In genomic region chr1:167219194-167219593, GRCh38 we compare ENCODE assay signal across 8 cellular contexts. TPM values are rescaled to one million over a fixed set of nuclear protein-coding genes. Genes with fewer than 3 reads are reported as not detected.
DNase-seq lines count a peak whose midpoint lies in the region; ATAC-seq, FAIRE-seq and TF ChIP-seq lines count a peak whose summit lies in the region.

No MANE protein-coding gene starts in this region.

- peak overlapping the region; percentile 98 for H2AFZ ChIP-seq in GM12878 (ENCODE audit: control insufficient read depth, low read depth, low read length)

- POLR2A ChIA-PET in GM12878 (lab: Charles Lee), result interaction anchor here (0.6 to 2.2 kb wide), 8 partner anchors 15 to 113 kb away, joined by 3 to 13 read pairs (median 6); no protein-coding TSS in a partner anchor

- DNase-seq in GM12878 (ENCODE audit: low read depth, low spot score) (no peak), GM19239 (ENCODE audit: insufficient read length, low spot score) (no peak), kidney glomerular epithelial cell (lab: John Stamatoyannopoulos, UW) (no peak), NCI-H226 (no peak)
- no peak for DNase-seq in stimulated activated CD4-positive, alpha-beta T cell treated with anti-CD3 and anti-CD28 coated beads, Interleukin-4, amount 100 ng/mL, for 24 hours

- H3K4me1 ChIP-seq in BLaER1 (peaks cover 32% of the 10 kb centered on the region), HUES6 (ENCODE audit: control insufficient read depth, insufficient read depth, low read length) (peaks cover 19% of the 10 kb centered on the region), GM12878 (ENCODE audit: control insufficient read depth, insufficient read depth, low read length) (peaks cover 10% of the 10 kb centered on the region; the same call in 1 of the 2 replicates), muscle layer of duodenum (ENCODE audit: control insufficient read depth in 1 of 2, insufficient read depth in 2 of 2, low read length in 2 of 2) (peaks cover 7 to 16% of the 10 kb centered on the region in 2 donors)

- no peak for TF ChIP-seq EP300 in GM12878 (IDR thresholded peaks at IDR 0.05; ENCODE audit: borderline replicate concordance in 1 of 2, control insufficient read depth in 1 of 2, low read depth in 2 of 2, low read length in 2 of 2)

- H3K27ac ChIP-seq in BLaER1 (peak overlapping the region; percentile 91), HUES6 (ENCODE audit: low read depth, low read length) (peak overlapping the region; percentile 99), GM12878 (ENCODE audit: control insufficient read depth, insufficient read depth) (peak overlapping the region; percentile 98; the same call in 1 of the 2 replicates), muscle layer of duodenum (ENCODE audit: low read length) (peak overlapping the region; percentile 87)

- no peak for TF ChIP-seq CTCF in GM12878 (IDR thresholded peaks at IDR 0.05 in 2 of 3, conservative IDR thresholded peaks at IDR 0.05 in 1 of 3; ENCODE audit: control insufficient read depth in 2 of 3, extremely low read depth in 1 of 3, insufficient read depth in 1 of 3, low read depth in 3 of 3, low read length in 3 of 3)

- WGBS in GM12878 (ENCODE audit: insufficient coverage, insufficient replicate concordance, low lambda C conversion rate, missing lambda C conversion rate), result 48% methylated on average over 5 of the region's 5 CpGs

- RAD21 ChIA-PET in GM12878 (lab: Charles Lee; ENCODE audit: unreplicated experiment), result interaction anchor here (0.7 to 7.5 kb wide), 16 partner anchors 11 to 343 kb away, joined by 3 to 124 read pairs (median 6); partner anchors contain the start of genes CREG1 and TADA1

- in situ Hi-C loops in GM12878 (cut with MboI), result no loop called here

- H3K4me2 ChIP-seq in BLaER1, result peak overlapping the region; percentile 91
- peak overlapping the region; percentile 93 for H3K4me2 ChIP-seq in GM12878 (ENCODE audit: control insufficient read depth, insufficient read depth)

- H4K20me1 ChIP-seq in BLaER1 (peaks cover 19% of the 10 kb centered on the region; the same call in 1 of the 2 replicates), GM12878 (ENCODE audit: control insufficient read depth, insufficient read depth) (no peaks in the 10 kb centered on the region)

- CTCF ChIA-PET in GM12878 (lab: Yijun Ruan, JAX), result interaction anchor here (0.6 to 3.6 kb wide), 25 partner anchors 9 to 343 kb away, joined by 3 to 22 read pairs (median 5); partner anchors contain the start of gene TADA1

- H3K9me3 ChIP-seq in BLaER1, result peaks cover 8% of the 10 kb centered on the region
- H3K9me3 ChIP-seq in HUES6 (ENCODE audit: control insufficient read depth, insufficient read depth, low read depth, low read length), result peaks cover 8% of the 10 kb centered on the region
- no peaks in the 10 kb centered on the region for H3K9me3 ChIP-seq in GM12878 (replicated peaks; ENCODE audit: control insufficient read depth, insufficient read depth, low read length)
- no peaks in the 10 kb centered on the region for H3K9me3 ChIP-seq in muscle layer of duodenum (ENCODE audit: control insufficient read depth in 1 of 2, low read length in 2 of 2)

- intact Hi-C loops in GM12878 (cut with micrococcal nuclease; ENCODE audit: unreplicated experiment), result no loop called here

- BruUV-seq in GM12878 (replicated peaks; lab: Mats Ljungman, UMichigan), result no TSS peak

- peaks cover 29% of the 10 kb centered on the region for H3K79me2 ChIP-seq in GM12878 (ENCODE audit: control insufficient read depth, insufficient read depth, low read length)

- no peaks in the 10 kb centered on the region for H3K27me3 ChIP-seq in BLaER1
- H3K27me3 ChIP-seq in HUES6 (ENCODE audit: control insufficient read depth, insufficient read depth, low read length), result no peaks in the 10 kb centered on the region
- H3K27me3 ChIP-seq in GM12878 (replicated peaks in 1 of 2; ENCODE audit: control insufficient read depth in 2 of 2, insufficient read depth in 2 of 2, low read length in 1 of 2), result no peaks in the 10 kb centered on the region
- no peaks in the 10 kb centered on the region for H3K27me3 ChIP-seq in muscle layer of duodenum (ENCODE audit: low read depth, low read length)

- SMC1A ChIA-PET in GM12878 (lab: Charles Lee; ENCODE audit: uncharacterized antibody, unreplicated experiment), result interaction anchor here (0.7 to 2.7 kb wide), 21 partner anchors 11 to 332 kb away, joined by 3 to 19 read pairs (median 4); no protein-coding TSS in a partner anchor

- no peak for ATAC-seq in GM12878

- H3K4me3 ChIP-seq in BLaER1 (peak overlapping the region; percentile 90), HUES6 (ENCODE audit: low read depth, low read length) (peak overlapping the region; percentile 73), GM12878 (peak overlapping the region; percentile 92), muscle layer of duodenum (ENCODE audit: low read depth in 1 of 2, low read length in 2 of 2) (peak overlapping the region; percentile 95 to 100)

- TF ChIP-seq POLR2A in GM12878 (IDR thresholded peaks at IDR 0.05; ENCODE audit: low read depth, low read length), result no peak

- TF ChIP-seq RAD21 in GM12878 (IDR thresholded peaks at IDR 0.05; ENCODE audit: insufficient read depth, low read depth, low read length), result no peak

- H3K9ac ChIP-seq in BLaER1 (peak overlapping the region; percentile 89), HUES6 (ENCODE audit: low read length) (no peak overlapping the region), GM12878 (ENCODE audit: control insufficient read depth, insufficient read depth, low read length) (peak overlapping the region; percentile 96)

- H3K36me3 ChIP-seq in BLaER1 (no peaks in the 10 kb centered on the region), HUES6 (ENCODE audit: control insufficient read depth, insufficient read depth, low read length) (no peaks in the 10 kb centered on the region), GM12878 (ENCODE audit: control insufficient read depth in 2 of 2, insufficient read depth in 2 of 2, low read length in 1 of 2) (no peaks in the 10 kb centered on the region), muscle layer of duodenum (ENCODE audit: control insufficient read depth in 1 of 2, insufficient read depth in 2 of 2, low read length in 2 of 2) (no peaks in the 10 kb centered on the region)

- FAIRE-seq in GM12878 (lab: Jason Lieb, UNC) (no peak), GM19239 (lab: Jason Lieb, UNC) (no peak)

TF ChIP-seq in GM12878, 131 proteins besides CTCF, POLR2A, EP300 and RAD21:
- no peak for TF ChIP-seq SUPT20H (IDR thresholded peaks at IDR 0.05; ENCODE audit: borderline replicate concordance, control insufficient read depth, low read depth, low read length)
- TF ChIP-seq RBBP5 (conservative IDR thresholded peaks at IDR 0.05), result no peak
- TF ChIP-seq SPI1 (IDR thresholded peaks at IDR 0.05; ENCODE audit: borderline replicate concordance, insufficient read depth, low read depth, low read length), result no peak
- no peak for TF ChIP-seq KAT2A (conservative IDR thresholded peaks at IDR 0.05; ENCODE audit: control insufficient read depth, low read depth, low read length)
- TF ChIP-seq TCF3 (IDR thresholded peaks at IDR 0.05; ENCODE audit: borderline replicate concordance, insufficient read depth, low read depth, low read length), result no peak
- no peak for TF ChIP-seq SMC3 (IDR thresholded peaks at IDR 0.05; ENCODE audit: borderline replicate concordance, low read length)
- no peak for TF ChIP-seq SP1 (IDR thresholded peaks at IDR 0.05; ENCODE audit: low read depth, low read length)
- no peak for TF ChIP-seq NR2C2 (IDR thresholded peaks at IDR 0.05; ENCODE audit: borderline replicate concordance, control insufficient read depth, insufficient read length, low read depth)
- TF ChIP-seq RB1 (IDR thresholded peaks at IDR 0.05; ENCODE audit: borderline replicate concordance), result no peak
- TF ChIP-seq SMAD5 (IDR thresholded peaks at IDR 0.05; ENCODE audit: low read depth), result no peak
- TF ChIP-seq SIX5 (IDR thresholded peaks at IDR 0.05; ENCODE audit: low read depth, low read length, severe bottlenecking), result no peak
TF ChIP-seq in GM12878: peak in this region for 0.

RNA-seq across cellular contexts. Expression of gene POU2F1, which starts 1.5 kb away (rescaled TPM):
- 130 and 140 TPM in 2 replicates for total RNA-seq in GM12878 (2013; cell fraction: nucleolus; rRNA removed)
- total RNA-seq in GM12878 (2014; rRNA removed) (10.1 and 10.2 TPM in 2 replicates), GM12878 (2014; rRNA removed; fragmentation: Illumina TruSeq; extraction: Trizol) (15.6 and 15.7 TPM in 2 replicates), GM12878 (2021) (21.1 and 21.7 TPM in 2 replicates)
- 3.8 TPM for polyA plus RNA-seq in GM12878 (2011; ENCODE audit: low read depth)
- polyA plus RNA-seq in GM12878 (2011; rRNA removed) (18.0 and 21.0 TPM in 2 replicates), GM12878 (2014; fragmentation: Illumina TruSeq; extraction: Trizol) (8.2 and 9.4 TPM in 2 replicates), GM12878 (2014; fragmentation: Nextera tagmentation; extraction: Ambion mirVana) (1 to 10 TPM; 2.5 to 4.6 TPM), GM12878 (2014; rRNA removed) (6.9 and 7.2 TPM in 2 replicates), GM12878 (2016; fragmentation: Nextera tagmentation; extraction: Ambion mirVana) (10 to 100 TPM; 14.9 to 20.0 TPM)
- 14.8 and 17.0 TPM in 2 replicates for polyA plus RNA-seq in GM12878 (2011; cell fraction: cytosol; rRNA removed)
- 34.7 and 37.1 TPM in 2 replicates for polyA plus RNA-seq in GM12878 (2011; cell fraction: nucleus; rRNA removed)
- polyA plus RNA-seq in GM12878 (2012), result 5.8 and 8.8 TPM in 2 replicates
- polyA minus RNA-seq in GM12878 (2011; rRNA and poly(A)+ RNA removed), result 65.6 and 68.2 TPM in 2 replicates
- polyA minus RNA-seq in GM12878 (2011; cell fraction: cytosol; rRNA and poly(A)+ RNA removed), result 7.9 and 8.9 TPM in 2 replicates
- 30.2 and 46.4 TPM in 2 replicates for polyA minus RNA-seq in GM12878 (2011; cell fraction: nucleus; rRNA and poly(A)+ RNA removed)
